ENCODE assay signal across 8 cellular contexts in genomic region chr19:2494447-2495129, GRCh38. TPM values are rescaled to one million over a fixed set of nuclear protein-coding genes. Genes with fewer than 3 reads are reported as not detected.
A peak's percentile ranks its signal among the peaks of the same experiment; 100 is the strongest.
DNase-seq lines count a peak whose midpoint lies in the region; ATAC-seq and TF ChIP-seq lines count a peak whose summit lies in the region.

No MANE protein-coding gene starts in this region.

- H3K4me3 ChIP-seq in NB4 (ENCODE audit: low read depth, low read length) = no peak overlapping the region
- H3K4me3 ChIP-seq in epithelial cell of proximal tubule (ENCODE audit: low read depth, low read length) = peak overlapping the region; percentile 58

- TF ChIP-seq POLR2A in GM15510 (IDR thresholded peaks at IDR 0.05; ENCODE audit: borderline replicate concordance, extremely low read depth, insufficient read length) (peak; percentile 34), NB4 (IDR thresholded peaks at IDR 0.05; ENCODE audit: extremely low read depth, insufficient read length) (no peak)

- TF ChIP-seq CTCF in NB4 (IDR thresholded peaks at IDR 0.05; ENCODE audit: low read depth, low read length) (no peak), epithelial cell of proximal tubule (conservative IDR thresholded peaks at IDR 0.05; ENCODE audit: low read depth, low read length) (no peak)

- peaks cover 36% of the 10 kb centered on the region for H3K27me3 Mint-ChIP-seq in stimulated activated naive CD8-positive, alpha-beta T cell treated with anti-CD3 and anti-CD28 coated beads, Interleukin-15, Interleukin-2, amounts not matched to agents 100 ng/mL and 50 ng/mL, for 24 hours

- no peak overlapping the region for H3K27ac Mint-ChIP-seq in stimulated activated naive CD8-positive, alpha-beta T cell treated with anti-CD3 and anti-CD28 coated beads, Interleukin-15, Interleukin-2, amounts not matched to agents 100 ng/mL and 50 ng/mL, for 24 hours

- H3K4me3 Mint-ChIP-seq in stimulated activated naive CD8-positive, alpha-beta T cell treated with anti-CD3 and anti-CD28 coated beads, Interleukin-15, Interleukin-2, amounts not matched to agents 100 ng/mL and 50 ng/mL, for 24 hours = peak overlapping the region; percentile 60

- no peak for ATAC-seq in GM18519 (IDR thresholded peaks at IDR 0.05; ENCODE audit: low FRiP score, unreplicated experiment)

- H3K36me3 Mint-ChIP-seq in stimulated activated naive CD8-positive, alpha-beta T cell treated with anti-CD3 and anti-CD28 coated beads, Interleukin-15, Interleukin-2, amounts not matched to agents 100 ng/mL and 50 ng/mL, for 24 hours (ENCODE audit: low read depth) = no peaks in the 10 kb centered on the region

- H3K4me1 Mint-ChIP-seq in stimulated activated naive CD8-positive, alpha-beta T cell treated with anti-CD3 and anti-CD28 coated beads, Interleukin-15, Interleukin-2, amounts not matched to agents 100 ng/mL and 50 ng/mL, for 24 hours (ENCODE audit: low read depth) = peaks cover 29% of the 10 kb centered on the region

- no peaks in the 10 kb centered on the region for H3K9me3 Mint-ChIP-seq in stimulated activated naive CD8-positive, alpha-beta T cell treated with anti-CD3 and anti-CD28 coated beads, Interleukin-15, Interleukin-2, amounts not matched to agents 100 ng/mL and 50 ng/mL, for 24 hours

- DNase-seq in NB4 (ENCODE audit: low read depth) = peak; percentile 48
- peak; percentile 78 for DNase-seq in activated T-cell treated with anti-CD3 and anti-CD28 coated beads, Interleukin-2, amount 50 U/mL, for 1 hour
- no peak for DNase-seq in epithelial cell of proximal tubule (ENCODE audit: low read depth)
- peak; percentile 69 for DNase-seq in midbrain (lab: John Stamatoyannopoulos, UW)
- DNase-seq in OCI-M2 (lab: John Stamatoyannopoulos, UW; ENCODE audit: unreplicated experiment) = no peak

RNA-seq across cellular contexts. Expression of gene GADD45B, which starts 18.7 kb away (rescaled TPM):
- 29.2 and 35.7 TPM in 2 replicates for total RNA-seq in epithelial cell of proximal tubule

RNA-seq across cellular contexts. Expression of gene LMNB2, which starts 37.8 kb away (rescaled TPM):
- 136 and 246 TPM in 2 replicates for total RNA-seq in epithelial cell of proximal tubule

Comparison
In these comparisons a context has a peak if more than half of its experiments do, and no peak if none do; other contexts are left out.
1. DNase-seq: peak in NB4 (single experiment), activated T-cell treated with anti-CD3 and anti-CD28 coated beads, Interleukin-2, amount 50 U/mL, for 1 hour (single experiment) and midbrain (single experiment); none in epithelial cell of proximal tubule (single experiment) and OCI-M2 (single experiment).